ENCODE assay signal across 9 cellular contexts in genomic region chr20:63893999-63894357, GRCh38. TPM values are rescaled to one million over a fixed set of nuclear protein-coding genes. Genes with fewer than 3 reads are reported as not detected.
A peak's percentile ranks its signal among the peaks of the same experiment; 100 is the strongest.
DNase-seq lines count a peak whose midpoint lies in the region; ATAC-seq and TF ChIP-seq lines count a peak whose summit lies in the region.
"Had no signal": no experiment of that assay in that cellular context is flagged by ENCODE, and none has a peak within 500 bp of the region (broad histone marks: within the 10 kb centered on the region; RNA-seq: fewer than 3 reads in every experiment).

No MANE protein-coding gene starts in this region.

- H3K4me3 ChIP-seq in CD4-positive, CD25-positive, alpha-beta regulatory T cell (ENCODE audit: low read depth, low read length) = no peak overlapping the region
- peak overlapping the region; percentile 94 for H3K4me3 ChIP-seq in neural progenitor cell

- H3K4me2 ChIP-seq in neural progenitor cell = peak overlapping the region; percentile 81

- no peak for DNase-seq in CD4-positive, CD25-positive, alpha-beta regulatory T cell
- DNase-seq in effector memory CD8-positive, alpha-beta T cell = no peak
- DNase-seq in neural progenitor cell (ENCODE audit: low spot score) = peak; percentile 16
- no peak for DNase-seq in NCI-H524 (lab: John Stamatoyannopoulos, UW)

- no peak overlapping the region for H3K9ac ChIP-seq in neural progenitor cell

- peaks cover 34% of the 10 kb centered on the region for H3K4me1 ChIP-seq in CD4-positive, CD25-positive, alpha-beta regulatory T cell (ENCODE audit: control insufficient read depth, insufficient read depth, low read length, poor library complexity, severe bottlenecking)
- H3K4me1 ChIP-seq in neural progenitor cell = peaks cover 9% of the 10 kb centered on the region

- H3K9me3 Mint-ChIP-seq in CD4-positive, CD25-positive, alpha-beta regulatory T cell = no peaks in the 10 kb centered on the region
- no peaks in the 10 kb centered on the region for H3K9me3 Mint-ChIP-seq in effector memory CD8-positive, alpha-beta T cell
- H3K9me3 Mint-ChIP-seq in neural progenitor cell = no peaks in the 10 kb centered on the region

- H3K27ac ChIP-seq in CD4-positive, CD25-positive, alpha-beta regulatory T cell (ENCODE audit: insufficient read depth, low read length, poor library complexity, severe bottlenecking) = no peak overlapping the region
- H3K27ac ChIP-seq in neural progenitor cell = no peak overlapping the region

- H3K36me3 Mint-ChIP-seq in CD4-positive, CD25-positive, alpha-beta regulatory T cell = peaks cover 3% of the 10 kb centered on the region
- H3K36me3 Mint-ChIP-seq in effector memory CD8-positive, alpha-beta T cell (ENCODE audit: insufficient read depth) = peaks cover 34% of the 10 kb centered on the region
- peaks cover 11% of the 10 kb centered on the region for H3K36me3 Mint-ChIP-seq in neural progenitor cell

- H3K9me3 ChIP-seq in CD4-positive, CD25-positive, alpha-beta regulatory T cell (ENCODE audit: control insufficient read depth in 2 of 2, low read length in 2 of 2) = no peaks in the 10 kb centered on the region
- H3K9me3 ChIP-seq in neural progenitor cell (ENCODE audit: low read depth) = no peaks in the 10 kb centered on the region

- peak overlapping the region; percentile 86 to 98 (median 91) for H3K4me3 Mint-ChIP-seq in CD4-positive, CD25-positive, alpha-beta regulatory T cell
- H3K4me3 Mint-ChIP-seq in effector memory CD8-positive, alpha-beta T cell = peak overlapping the region; percentile 77 to 80
- peak overlapping the region; percentile 85 for H3K4me3 Mint-ChIP-seq in neural progenitor cell

- no peak for TF ChIP-seq CTCF in neural progenitor cell (IDR thresholded peaks at IDR 0.05)

- H3K27me3 ChIP-seq in CD4-positive, CD25-positive, alpha-beta regulatory T cell (ENCODE audit: control insufficient read depth, insufficient read depth, low read length) = no peaks in the 10 kb centered on the region
- no peaks in the 10 kb centered on the region for H3K27me3 ChIP-seq in neural progenitor cell

- no peak for ATAC-seq in CD4-positive, CD25-positive, alpha-beta regulatory T cell (ENCODE audit: low read depth in 2 of 2)
- no peak for ATAC-seq in effector memory CD8-positive, alpha-beta T cell (replicated peaks)
- ATAC-seq in HG02938 (IDR thresholded peaks at IDR 0.05; ENCODE audit: unreplicated experiment) (no peak), GM18861 (IDR thresholded peaks at IDR 0.05; ENCODE audit: unreplicated experiment) (no peak), GM18909 (IDR thresholded peaks at IDR 0.05; ENCODE audit: poor library complexity, unreplicated experiment) (no peak)

- H3K79me2 ChIP-seq in neural progenitor cell (ENCODE audit: low read depth) = peaks cover 36% of the 10 kb centered on the region

- peaks cover 55% of the 10 kb centered on the region for H4K20me1 ChIP-seq in neural progenitor cell (ENCODE audit: low read depth)

- H3K4me1 Mint-ChIP-seq in CD4-positive, CD25-positive, alpha-beta regulatory T cell = peaks cover 11 to 39% (median 29%) of the 10 kb centered on the region in 4 donors
- H3K4me1 Mint-ChIP-seq in effector memory CD8-positive, alpha-beta T cell (ENCODE audit: low read depth in 2 of 2) = peaks cover 35 to 36% of the 10 kb centered on the region in 2 donors
- peaks cover 27% of the 10 kb centered on the region for H3K4me1 Mint-ChIP-seq in neural progenitor cell

- peaks cover 29% of the 10 kb centered on the region for H3K36me3 ChIP-seq in CD4-positive, CD25-positive, alpha-beta regulatory T cell (ENCODE audit: control insufficient read depth, insufficient read depth, low read length)
- H3K36me3 ChIP-seq in neural progenitor cell = no peaks in the 10 kb centered on the region

- no peaks in the 10 kb centered on the region for H3K27me3 Mint-ChIP-seq in CD4-positive, CD25-positive, alpha-beta regulatory T cell
- no peaks in the 10 kb centered on the region for H3K27me3 Mint-ChIP-seq in effector memory CD8-positive, alpha-beta T cell
- H3K27me3 Mint-ChIP-seq in neural progenitor cell (ENCODE audit: insufficient read depth, low read depth) = peaks cover 6% of the 10 kb centered on the region

- peak overlapping the region; percentile 84 to 93 (median 87) for H3K27ac Mint-ChIP-seq in CD4-positive, CD25-positive, alpha-beta regulatory T cell
- peak overlapping the region; percentile 74 to 92 for H3K27ac Mint-ChIP-seq in effector memory CD8-positive, alpha-beta T cell
- no peak overlapping the region for H3K27ac Mint-ChIP-seq in neural progenitor cell

- no peak overlapping the region for H2AFZ ChIP-seq in neural progenitor cell (replicated peaks)

- peaks cover 31% of the 10 kb centered on the region for H3F3A ChIP-seq in neural progenitor cell (ENCODE audit: low read depth)

TF ChIP-seq in PFSK-1, 5 proteins besides CTCF, POLR2A, EP300 and RAD21:
- TF ChIP-seq REST (IDR thresholded peaks at IDR 0.05; ENCODE audit: insufficient read depth in 1 of 2, low read depth in 2 of 2, low read length in 2 of 2) (no peak), SIN3A (IDR thresholded peaks at IDR 0.05; ENCODE audit: borderline replicate concordance, insufficient read depth, low read length) (0 out of 2 replicates have a peak, but pooled peaks have one; percentile 21)

RNA-seq across cellular contexts. Expression of gene DNAJC5, which starts 0.9 kb away (rescaled TPM):
- total RNA-seq in CD4-positive, CD25-positive, alpha-beta regulatory T cell = 34.9 TPM
- polyA plus RNA-seq in CD4-positive, CD25-positive, alpha-beta regulatory T cell = 1 to 10 TPM; 5.0 to 7.0 (median 5.8) TPM
- 43.4 TPM for polyA plus RNA-seq in PFSK-1 (2012; ENCODE audit: insufficient read length, low read depth)
- 17.2 and 37.9 TPM in 2 replicates for total RNA-seq in neural progenitor cell (ENCODE audit: low replicate concordance)

RNA-seq across cellular contexts. Expression of gene TPD52L2, which starts 28.9 kb away (rescaled TPM):
- total RNA-seq in CD4-positive, CD25-positive, alpha-beta regulatory T cell = 33.7 TPM
- 10 to 100 TPM; 69.0 to 72.1 (median 69.9) TPM for polyA plus RNA-seq in CD4-positive, CD25-positive, alpha-beta regulatory T cell
- polyA plus RNA-seq in PFSK-1 (2012; ENCODE audit: insufficient read length, low read depth) = 88.4 TPM
- 66.6 and 80.1 TPM in 2 replicates for total RNA-seq in neural progenitor cell (ENCODE audit: low replicate concordance)

RNA-seq across cellular contexts. Expression of gene ABHD16B, which starts 32.7 kb away (rescaled TPM):
- total RNA-seq in CD4-positive, CD25-positive, alpha-beta regulatory T cell = not detected
- polyA plus RNA-seq in CD4-positive, CD25-positive, alpha-beta regulatory T cell = under 1 TPM in 1 of 4 donors, not detected in 3; 0.21 TPM
- 5.5 TPM for polyA plus RNA-seq in PFSK-1 (2012; ENCODE audit: insufficient read length, low read depth)
- total RNA-seq in neural progenitor cell (ENCODE audit: low replicate concordance) = not detected in 2 replicates
- total RNA-seq: pulmonary artery endothelial cell had no signal
